Comparison of ENCODE assay signal across 6 cellular contexts in the genomic region with DNA sequence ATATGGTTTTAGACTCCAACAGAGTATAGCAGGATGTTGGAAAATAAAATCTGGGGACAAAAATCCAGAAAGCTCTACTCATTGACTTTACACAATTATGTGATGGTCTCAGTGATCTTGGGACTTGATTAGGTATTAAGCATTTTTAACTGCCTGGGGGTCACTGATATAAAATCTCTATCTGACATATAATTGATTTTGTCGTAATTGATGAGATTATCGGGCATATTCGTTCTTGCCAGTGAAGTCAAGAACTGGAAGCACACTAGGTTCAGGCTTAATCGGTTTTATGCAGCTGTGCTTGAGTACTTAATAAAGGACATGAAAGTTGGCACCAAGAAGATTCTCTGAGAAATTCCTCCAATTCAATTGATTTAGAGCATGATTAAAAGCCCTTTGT.
"Had no signal": no experiment of that assay in that cellular context is flagged by ENCODE, and none has a peak within 500 bp of the region (broad histone marks: within the 10 kb centered on the region; RNA-seq: fewer than 3 reads in every experiment).

No MANE protein-coding gene starts in this region.

- DNase-seq: IMR-90, KBM-7, KG1 had no signal

- H3K27ac ChIP-seq: HL-60 had no signal

- H3K4me3 ChIP-seq: K562 had no signal

- ATAC-seq: HepG2, K562 had no signal
